ENCODE assay signal across 2 cellular contexts in genomic region chr1:202348005-202348508, GRCh38.
A peak's percentile ranks its signal among the peaks of the same experiment; 100 is the strongest.
TF ChIP-seq lines count a peak whose summit lies in the region.

No MANE protein-coding gene starts in this region.

TF ChIP-seq in SK-N-SH, 30 proteins besides CTCF, POLR2A, EP300 and RAD21 (continued from another document):
- no peak for TF ChIP-seq MEF2A (IDR thresholded peaks at IDR 0.05; ENCODE audit: borderline replicate concordance, low read depth)
- TF ChIP-seq PBX3 (IDR thresholded peaks at IDR 0.05): 0 out of 2 replicates have a peak, but pooled peaks have one; percentile 5
- no peak for TF ChIP-seq ZBTB33 (IDR thresholded peaks at IDR 0.05; ENCODE audit: borderline replicate concordance, low read depth)
- TF ChIP-seq GABPA (IDR thresholded peaks at IDR 0.05; ENCODE audit: low read depth): peak; percentile 80
- no peak for TF ChIP-seq RFX5 (IDR thresholded peaks at IDR 0.05; ENCODE audit: low read length)

TF ChIP-seq in SK-N-SH treated with all-trans-retinoic acid at 6 μM for 48 hours, 23 proteins besides CTCF, POLR2A, EP300 and RAD21 (continued from another document):
- TF ChIP-seq POU6F1 (CRISPR knock-in tag; IDR thresholded peaks at IDR 0.05; ENCODE audit: borderline replicate concordance, low read depth) (no peak), ZNF70 (CRISPR knock-in tag; IDR thresholded peaks at IDR 0.05) (no peak), ARNTL (CRISPR knock-in tag; IDR thresholded peaks at IDR 0.05; ENCODE audit: borderline replicate concordance, low read depth) (no peak), ZC3H10 (CRISPR knock-in tag; IDR thresholded peaks at IDR 0.05) (no peak), TSHZ2 (CRISPR knock-in tag; IDR thresholded peaks at IDR 0.05) (no peak), ZNF565 (CRISPR knock-in tag; conservative IDR thresholded peaks at IDR 0.05; ENCODE audit: low read depth) (no peak), BACH2 (CRISPR knock-in tag; IDR thresholded peaks at IDR 0.05; ENCODE audit: borderline replicate concordance) (no peak), PATZ1 (CRISPR knock-in tag; IDR thresholded peaks at IDR 0.05; ENCODE audit: borderline replicate concordance) (no peak), TOX (CRISPR knock-in tag; IDR thresholded peaks at IDR 0.05; ENCODE audit: borderline replicate concordance) (no peak), OSR1 (CRISPR knock-in tag; IDR thresholded peaks at IDR 0.05) (no peak)
